19 cellular contexts compared by ENCODE assay signal in genomic region chr3:103963599-103963998, GRCh38.
DNase-seq lines count a peak whose midpoint lies in the region; ATAC-seq and TF ChIP-seq lines count a peak whose summit lies in the region.
"Had no signal": no experiment of that assay in that cellular context is flagged by ENCODE, and none has a peak within 500 bp of the region (broad histone marks: within the 10 kb centered on the region; RNA-seq: fewer than 3 reads in every experiment).

No MANE protein-coding gene starts in this region.

- no peaks in the 10 kb centered on the region for H3K79me1 ChIP-seq in mesendoderm (ENCODE audit: low read length)

- no peak overlapping the region for H3K9ac ChIP-seq in mesendoderm (ENCODE audit: low read length)

- TF ChIP-seq EP300 in gastroesophageal sphincter (IDR thresholded peaks at IDR 0.05), result no peak

- no peak overlapping the region for H4K5ac ChIP-seq in mesendoderm (ENCODE audit: low read length)

- peak; percentile 38 for DNase-seq in NCI-H748 (lab: John Stamatoyannopoulos, UW; ENCODE audit: unreplicated experiment)
- no peak for DNase-seq in NCI-H748 treated with DMSO at 0.1 percent for 48 hours (lab: John Stamatoyannopoulos, UW)
- DNase-seq in NCI-H69 (lab: John Stamatoyannopoulos, UW), result peak; percentile 86
- peak; percentile 3 for DNase-seq in mesendoderm
- DNase-seq in esophagus squamous epithelium (lab: John Stamatoyannopoulos, UW), result no peak
- no peak for DNase-seq in lower lobe of right lung
- no peak for DNase-seq in aorta
- DNase-seq: AML-193; C1 segment of cervical spinal cord; CD8-positive, alpha-beta T cell; EL; GF-D8; GOT3; NCI-H1105; NCI-H2081; NCI-H526; Right ventricle myocardium superior had no signal

- TF ChIP-seq POLR2A in gastroesophageal sphincter (IDR thresholded peaks at IDR 0.05) (no peak), esophagus squamous epithelium (IDR thresholded peaks at IDR 0.05) (no peak)

- H3K36me3 ChIP-seq in gastroesophageal sphincter (no peaks in the 10 kb centered on the region), mesendoderm (ENCODE audit: control insufficient read depth, insufficient read depth, low read length) (no peaks in the 10 kb centered on the region), esophagus squamous epithelium (no peaks in the 10 kb centered on the region), lower lobe of right lung (no peaks in the 10 kb centered on the region), aorta (ENCODE audit: control insufficient read depth in 1 of 2, insufficient read depth in 2 of 2, low read length in 1 of 2) (no peaks in the 10 kb centered on the region)

- peak; percentile 19 for ATAC-seq in gastroesophageal sphincter
- no peak for ATAC-seq in lower lobe of right lung
- no peak for ATAC-seq in aorta (ENCODE audit: low FRiP score)
- ATAC-seq: CD8-positive, alpha-beta T cell had no signal

- intact Hi-C loops in esophagus squamous epithelium (cut with DNase I), result no loop called here
- intact Hi-C loops in lower lobe of right lung (cut with DNase I), result no loop called here
- intact Hi-C loops in aorta (cut with DNase I), result no loop called here

- H3K4me1 ChIP-seq in gastroesophageal sphincter, result no peaks in the 10 kb centered on the region
- no peaks in the 10 kb centered on the region for H3K4me1 ChIP-seq in mesendoderm (ENCODE audit: control insufficient read depth, low read depth, low read length)
- no peaks in the 10 kb centered on the region for H3K4me1 ChIP-seq in esophagus squamous epithelium
- H3K4me1 ChIP-seq in lower lobe of right lung, result no peaks in the 10 kb centered on the region
- peaks cover 0 to 2% of the 10 kb centered on the region in 2 donors for H3K4me1 ChIP-seq in aorta (ENCODE audit: control insufficient read depth in 1 of 2, insufficient read depth in 2 of 2, low read length in 2 of 2)

- no peak overlapping the region for H3K4ac ChIP-seq in mesendoderm (ENCODE audit: low read depth, low read length)

- TF ChIP-seq CTCF in gastroesophageal sphincter (IDR thresholded peaks at IDR 0.05) (no peak), esophagus squamous epithelium (IDR thresholded peaks at IDR 0.05) (no peak), lower lobe of right lung (IDR thresholded peaks at IDR 0.05) (no peak)

- H2BK5ac ChIP-seq in mesendoderm (ENCODE audit: low read length), result no peak overlapping the region

- H3K9me3 ChIP-seq in gastroesophageal sphincter (no peaks in the 10 kb centered on the region), esophagus squamous epithelium (no peaks in the 10 kb centered on the region), lower lobe of right lung (no peaks in the 10 kb centered on the region), aorta (ENCODE audit: control insufficient read depth, low read length) (no peaks in the 10 kb centered on the region)

- no peaks in the 10 kb centered on the region for H3K27me3 ChIP-seq in gastroesophageal sphincter
- no peaks in the 10 kb centered on the region for H3K27me3 ChIP-seq in mesendoderm (ENCODE audit: insufficient read depth, low read length, poor library complexity)
- no peaks in the 10 kb centered on the region for H3K27me3 ChIP-seq in esophagus squamous epithelium
- H3K27me3 ChIP-seq in lower lobe of right lung (ENCODE audit: low read depth), result no peaks in the 10 kb centered on the region
- no peaks in the 10 kb centered on the region for H3K27me3 ChIP-seq in aorta (ENCODE audit: control insufficient read depth in 1 of 2, insufficient read depth in 2 of 2, low read length in 1 of 2)

- H3K79me2 ChIP-seq in mesendoderm (ENCODE audit: control insufficient read depth, insufficient read depth, low read length), result no peaks in the 10 kb centered on the region

- no peak overlapping the region for H2AK5ac ChIP-seq in mesendoderm (ENCODE audit: low read length)

- no peak overlapping the region for H3K4me3 ChIP-seq in gastroesophageal sphincter
- no peak overlapping the region for H3K4me3 ChIP-seq in mesendoderm (ENCODE audit: low read length)
- no peak overlapping the region for H3K4me3 ChIP-seq in esophagus squamous epithelium
- H3K4me3 ChIP-seq in lower lobe of right lung, result no peak overlapping the region
- H3K4me3 ChIP-seq in aorta (ENCODE audit: low read length in 2 of 2), result no peak overlapping the region
- H3K4me3 ChIP-seq: SK-N-MC had no signal

- H4K8ac ChIP-seq in mesendoderm (ENCODE audit: low read depth, low read length), result no peak overlapping the region

- H3K56ac ChIP-seq in mesendoderm (ENCODE audit: low read length), result no peak overlapping the region

- WGBS in gastroesophageal sphincter (ENCODE audit: low coverage in 1 of 2), 2 donors, result 60 to 100% methylated on average over 1 to 2 of the region's 2 CpGs
- WGBS in mesendoderm (ENCODE audit: extremely low coverage, insufficient coverage, low lambda C conversion rate), result no CpG with 5 or more reads among the region's 2 CpGs
- WGBS in esophagus squamous epithelium, 2 donors, result 19 to 27% methylated on average over 2 of the region's 2 CpGs
- 87 to 89% methylated on average over 2 of the region's 2 CpGs for WGBS in aorta, 2 donors

- no peak overlapping the region for H3K23ac ChIP-seq in mesendoderm (ENCODE audit: low read length)

- no peak overlapping the region for H2BK120ac ChIP-seq in mesendoderm (ENCODE audit: low read depth, low read length)

- H3K4me2 ChIP-seq in mesendoderm (ENCODE audit: low read length), result no peak overlapping the region

- H3K27ac ChIP-seq in gastroesophageal sphincter (no peak overlapping the region), mesendoderm (ENCODE audit: low read depth, low read length) (no peak overlapping the region), esophagus squamous epithelium (no peak overlapping the region), lower lobe of right lung (no peak overlapping the region), aorta (ENCODE audit: low read depth in 1 of 2, low read length in 2 of 2) (no peak overlapping the region)
- H3K27ac ChIP-seq: SK-N-MC had no signal

- H3K18ac ChIP-seq in mesendoderm (ENCODE audit: low read length), result no peak overlapping the region

- H2BK15ac ChIP-seq in mesendoderm (replicated peaks; ENCODE audit: low read depth), result no peak overlapping the region

Comparison
In these comparisons a context has a peak if more than half of its experiments do, and no peak if none do; other contexts are left out.
1. DNase-seq: peak in NCI-H748 (single experiment), NCI-H69 (single experiment) and mesendoderm (single experiment); none in NCI-H748 treated with DMSO at 0.1 percent for 48 hours (single experiment), esophagus squamous epithelium (single experiment), lower lobe of right lung (single experiment) and aorta (0 of 2).